Comparison of ENCODE assay signal across 26 cellular contexts in genomic region chrX:81857192-81857591, GRCh38.
"Had no signal": no experiment of that assay in that cellular context is flagged by ENCODE, and none has a peak within 500 bp of the region (broad histone marks: within the 10 kb centered on the region; RNA-seq: fewer than 3 reads in every experiment).

No MANE protein-coding gene starts in this region.

- H3K4me3 ChIP-seq: left ventricle myocardium inferior, lung, neural progenitor cell, right atrium auricular region, skin epidermis, stomach, testis, thyroid gland, transverse colon, upper lobe of left lung, vagina had no signal

- ATAC-seq: natural killer cell; sciatic nerve; stimulated activated naive B cell treated with anti-CD40 and anti-IgM and Interleukin-4, amounts not matched to agents 10 μg/mL and 1 μg/mL and 100 μg/mL, for 72 hours; stimulated activated naive CD8-positive, alpha-beta T cell treated with anti-CD3 and anti-CD28 coated beads, Interleukin-15, Interleukin-2, amounts not matched to agents 100 U/mL and 50 U/mL, for 24 hours had no signal

- H3K9ac ChIP-seq: neural progenitor cell had no signal

- H3K4me1 ChIP-seq: left ventricle myocardium inferior, neural progenitor cell, right atrium auricular region, stomach, testis, thyroid gland, transverse colon, upper lobe of left lung, vagina had no signal

- H3K4me2 ChIP-seq: neural progenitor cell had no signal

- H3K9me3 ChIP-seq: neutrophil, testis, thyroid gland, transverse colon, vagina had no signal

- H3K27ac ChIP-seq: left ventricle myocardium inferior, neural progenitor cell, neutrophil, right atrium auricular region, skin epidermis, stomach, testis, thyroid gland, transverse colon, upper lobe of left lung, vagina had no signal

- DNase-seq: hypothalamus; immature natural killer cell; left ventricle myocardium inferior; mesendoderm; naive B cell; natural killer cell; nephron progenitor cell; occipital lobe; stimulated activated CD4-positive, alpha-beta T cell treated with anti-CD3 and anti-CD28 coated beads, Interleukin-12 subunit alpha, Interleukin-12 subunit beta, amount 100 ng/mL, for 4 hours; stimulated activated CD4-positive, alpha-beta T cell treated with anti-CD3 and anti-CD28 coated beads, Interleukin-15, amount 100 ng/mL, for 24 hours; stimulated activated CD4-positive, alpha-beta T cell treated with anti-CD3 and anti-CD28 coated beads, Interleukin-2, amount 100 ng/mL, for 24 hours; stimulated activated CD4-positive, alpha-beta T cell treated with anti-CD3 and anti-CD28 coated beads, Interleukin-4, amount 100 ng/mL, for 1 hour; stimulated activated naive B cell treated with anti-CD40 and anti-IgM and Interleukin-4, amounts not matched to agents 10 μg/mL and 1 μg/mL and 100 μg/mL, for 72 hours; stimulated activated naive CD8-positive, alpha-beta T cell treated with anti-CD3 and anti-CD28 coated beads, Interleukin-15, Interleukin-2, amounts not matched to agents 100 U/mL and 50 U/mL, for 24 hours; stomach; testis; thyroid gland; transverse colon; upper lobe of left lung had no signal

- H2AFZ ChIP-seq: neural progenitor cell had no signal

- H3K27me3 ChIP-seq: neural progenitor cell, neutrophil, right atrium auricular region, stomach, testis, thyroid gland, transverse colon, upper lobe of left lung, vagina had no signal

- H3K36me3 ChIP-seq: left ventricle myocardium inferior, neutrophil, right atrium auricular region, stomach, thyroid gland, transverse colon, upper lobe of left lung, vagina had no signal
